ENCODE assay signal across 10 cellular contexts in genomic region chr10:110868981-110869380, GRCh38. TPM values are rescaled to one million over a fixed set of nuclear protein-coding genes. Genes with fewer than 3 reads are reported as not detected.
A peak's percentile ranks its signal among the peaks of the same experiment; 100 is the strongest.
DNase-seq lines count a peak whose midpoint lies in the region; ATAC-seq and TF ChIP-seq lines count a peak whose summit lies in the region.
"Had no signal": no experiment of that assay in that cellular context is flagged by ENCODE, and none has a peak within 500 bp of the region (broad histone marks: within the 10 kb centered on the region; RNA-seq: fewer than 3 reads in every experiment).

No MANE protein-coding gene starts in this region.

- peak overlapping the region; percentile 98 for H3K27ac ChIP-seq in CD4-positive, alpha-beta memory T cell (ENCODE audit: low read depth, low read length)
- H3K27ac ChIP-seq in muscle layer of duodenum (ENCODE audit: low read length) = peak overlapping the region; percentile 28

- H3K27ac Mint-ChIP-seq in CD4-positive, alpha-beta memory T cell = peak overlapping the region; percentile 91 to 100 (median 99)
- H3K27ac Mint-ChIP-seq in IgD-negative memory B cell (peak overlapping the region; percentile 81 to 100 (median 97)), chondrocyte (ENCODE audit: unreplicated experiment) (no peak overlapping the region)

- peaks cover 65 to 90% (median 72%) of the 10 kb centered on the region in 4 donors for H3K4me1 Mint-ChIP-seq in CD4-positive, alpha-beta memory T cell
- peaks cover 60 to 72% (median 61%) of the 10 kb centered on the region in 3 donors for H3K4me1 Mint-ChIP-seq in IgD-negative memory B cell
- peaks cover 61% of the 10 kb centered on the region for H3K4me1 Mint-ChIP-seq in chondrocyte (ENCODE audit: low read depth)

- intact Hi-C loops in CD4-positive, alpha-beta memory T cell (cut with micrococcal nuclease) = no loop called here

- no peaks in the 10 kb centered on the region for H3K27me3 ChIP-seq in CD4-positive, alpha-beta memory T cell (ENCODE audit: insufficient read depth, low read length)
- no peaks in the 10 kb centered on the region for H3K27me3 ChIP-seq in muscle layer of duodenum (ENCODE audit: low read depth, low read length)

- POLR2A ChIA-PET in CD4-positive, alpha-beta memory T cell (lab: Charles Lee; ENCODE audit: partially characterized antibody) = interaction anchor here (1.1 to 5.7 kb wide), 11 partner anchors 10 to 66 kb away, joined by 3 to 112 read pairs (median 7); no protein-coding TSS in a partner anchor

- H3K36me3 Mint-ChIP-seq in CD4-positive, alpha-beta memory T cell = peaks cover 5 to 23% of the 10 kb centered on the region in 2 donors
- no peaks in the 10 kb centered on the region for H3K36me3 Mint-ChIP-seq in IgD-negative memory B cell
- H3K36me3 Mint-ChIP-seq in chondrocyte (ENCODE audit: low read depth) = no peaks in the 10 kb centered on the region

- H3K9me3 Mint-ChIP-seq in CD4-positive, alpha-beta memory T cell = peaks cover 0 to 3% (median 0%) of the 10 kb centered on the region in 8 donors
- H3K9me3 Mint-ChIP-seq in IgD-negative memory B cell = no peaks in the 10 kb centered on the region
- no peaks in the 10 kb centered on the region for H3K9me3 Mint-ChIP-seq in chondrocyte (ENCODE audit: low read depth)

- no peaks in the 10 kb centered on the region for H3K36me3 ChIP-seq in CD4-positive, alpha-beta memory T cell (ENCODE audit: insufficient read depth, low read length)
- H3K36me3 ChIP-seq in muscle layer of duodenum (ENCODE audit: control insufficient read depth in 1 of 2, insufficient read depth in 2 of 2, low read length in 2 of 2) = no peaks in the 10 kb centered on the region

- H3K4me3 Mint-ChIP-seq in CD4-positive, alpha-beta memory T cell = peak overlapping the region; percentile 79 to 99 (median 96)
- H3K4me3 Mint-ChIP-seq in IgD-negative memory B cell (peak overlapping the region; percentile 66 to 96 (median 88)), chondrocyte (ENCODE audit: unreplicated experiment) (no peak overlapping the region)

- DNase-seq in CD4-positive, alpha-beta memory T cell = peak; percentile 67 to 83 (median 71)
- DNase-seq in activated T-helper 1 cell treated with Interleukin-2 at 50 U/mL for 16 hours (ENCODE audit: low read depth) = peak; percentile 29
- no peak for DNase-seq in kidney tubule cell (ENCODE audit: low spot score)
- no peak for DNase-seq in chondrocyte (ENCODE audit: low spot score)
- no peak for DNase-seq in NCI-H1694 treated with DMSO at 0.1 percent for 48 hours (lab: John Stamatoyannopoulos, UW)
- DNase-seq: NCI-H187 had no signal

- no peak for ATAC-seq in HG03196 (IDR thresholded peaks at IDR 0.05; ENCODE audit: unreplicated experiment)
- ATAC-seq: esophagus mucosa had no signal

- peak overlapping the region in 1 of 2 donors; percentile 28 for H3K4me3 ChIP-seq in CD4-positive, alpha-beta memory T cell (ENCODE audit: low read length in 2 of 2)
- H3K4me3 ChIP-seq in muscle layer of duodenum (ENCODE audit: low read depth in 1 of 2, low read length in 2 of 2) = no peak overlapping the region

- no peaks in the 10 kb centered on the region for H3K27me3 Mint-ChIP-seq in CD4-positive, alpha-beta memory T cell
- no peaks in the 10 kb centered on the region for H3K27me3 Mint-ChIP-seq in IgD-negative memory B cell
- no peaks in the 10 kb centered on the region for H3K27me3 Mint-ChIP-seq in chondrocyte (ENCODE audit: low read depth)

- H3K9me3 ChIP-seq in CD4-positive, alpha-beta memory T cell (ENCODE audit: control insufficient read depth in 1 of 2, low read length in 2 of 2) = no peaks in the 10 kb centered on the region
- H3K9me3 ChIP-seq in muscle layer of duodenum (ENCODE audit: control insufficient read depth in 1 of 2, low read length in 2 of 2) = no peaks in the 10 kb centered on the region

- CTCF ChIA-PET in CD4-positive, alpha-beta memory T cell (lab: Charles Lee; ENCODE audit: partially characterized antibody) = interaction anchor here (0.9 to 1.0 kb wide), 2 partner anchors 8 to 123 kb away, joined by 3 to 5 read pairs; no protein-coding TSS in a partner anchor

- peaks cover 78% of the 10 kb centered on the region for H3K4me1 ChIP-seq in CD4-positive, alpha-beta memory T cell (ENCODE audit: insufficient read depth, low read length)
- peaks cover 25 to 30% of the 10 kb centered on the region in 2 donors for H3K4me1 ChIP-seq in muscle layer of duodenum (ENCODE audit: control insufficient read depth in 1 of 2, insufficient read depth in 2 of 2, low read length in 2 of 2)

- TF ChIP-seq CTCF in chondrocyte (IDR thresholded peaks at IDR 0.05) = no peak

RNA-seq across cellular contexts. Expression of gene PDCD4, which starts 2.7 kb away (rescaled TPM):
- total RNA-seq in CD4-positive, alpha-beta memory T cell = 100 to 1,000 TPM; 358 to 376 TPM
- polyA plus RNA-seq in CD4-positive, alpha-beta memory T cell = 100 to 1,000 TPM; 329 to 494 TPM
- polyA plus RNA-seq in IgD-negative memory B cell = 319 TPM
- 73.7 to 100 TPM (median 80.3 TPM) in 3 replicates for total RNA-seq in chondrocyte

RNA-seq across cellular contexts. Expression of gene BBIP1, which starts 50.0 kb away (rescaled TPM):
- 10 to 100 TPM; 42.9 to 46.8 TPM for total RNA-seq in CD4-positive, alpha-beta memory T cell
- polyA plus RNA-seq in CD4-positive, alpha-beta memory T cell = 10 to 100 TPM; 24.4 to 28.5 TPM
- 17.6 TPM for polyA plus RNA-seq in IgD-negative memory B cell
- 22.2 to 26.4 TPM (median 25.0 TPM) in 3 replicates for total RNA-seq in chondrocyte

RNA-seq across cellular contexts. Expression of gene SHOC2, which starts 50.4 kb away (rescaled TPM):
- 10 to 100 TPM; 67.9 to 69.4 TPM for total RNA-seq in CD4-positive, alpha-beta memory T cell
- polyA plus RNA-seq in CD4-positive, alpha-beta memory T cell = 10 to 100 TPM; 49.8 to 61.3 TPM
- 105 TPM for polyA plus RNA-seq in IgD-negative memory B cell
- 64.4 to 73.3 TPM (median 65.9 TPM) in 3 replicates for total RNA-seq in chondrocyte

Comparison
In these comparisons a context has a peak if more than half of its experiments do, and no peak if none do; other contexts are left out.
1. DNase-seq: peak in CD4-positive, alpha-beta memory T cell (5 of 5) and activated T-helper 1 cell treated with Interleukin-2 at 50 U/mL for 16 hours (single experiment); none in kidney tubule cell (single experiment), chondrocyte (single experiment) and NCI-H1694 treated with DMSO at 0.1 percent for 48 hours (single experiment).